ENCODE assay signal across 18 cellular contexts in genomic region chrX:72663737-72664136, GRCh38. TPM values are rescaled to one million over a fixed set of nuclear protein-coding genes. Genes with fewer than 3 reads are reported as not detected.
DNase-seq lines count a peak whose midpoint lies in the region; ATAC-seq, FAIRE-seq and TF ChIP-seq lines count a peak whose summit lies in the region.
"Had no signal": no experiment of that assay in that cellular context is flagged by ENCODE, and none has a peak within 500 bp of the region (broad histone marks: within the 10 kb centered on the region; RNA-seq: fewer than 3 reads in every experiment).

No MANE protein-coding gene starts in this region.

- H3K36me3 ChIP-seq in KMS-11 (ENCODE audit: insufficient read depth) (no peaks in the 10 kb centered on the region), astrocyte (ENCODE audit: insufficient read depth, low read length) (no peaks in the 10 kb centered on the region)
- H3K36me3 ChIP-seq: HAP-1 had no signal

- no peak for DNase-seq in activated CD4-positive, alpha-beta T cell treated with anti-CD3 and anti-CD28 coated beads, Interleukin-2, amount 10 ng/mL, durations not matched to agents 7 days and 5 days
- no peak for DNase-seq in activated CD4-positive, alpha-beta T cell treated with anti-CD3 and anti-CD28 coated beads for 4 hours
- DNase-seq in astrocyte (ENCODE audit: low read depth), result no peak
- DNase-seq in cerebellar nuclear complex (lab: John Stamatoyannopoulos, UW), result no peak
- DNase-seq: 8988T; Calu3; CD4-positive, alpha-beta memory T cell; Karpas-422; NCI-H1105; NCI-H1694; NCI-H524; SHP77; SK-N-SH had no signal

- peaks cover 20% of the 10 kb centered on the region for H3K4me1 Mint-ChIP-seq in activated CD4-positive, alpha-beta T cell treated with anti-CD3 and anti-CD28 coated beads, Interleukin-2, amount 10 ng/mL, durations not matched to agents 7 days and 5 days
- H3K4me1 Mint-ChIP-seq in astrocyte (ENCODE audit: low read depth, unreplicated experiment), result peaks cover 1% of the 10 kb centered on the region

- TF ChIP-seq CTCF in KMS-11 (conservative IDR thresholded peaks at IDR 0.05; ENCODE audit: low read depth, low read length) (no peak), astrocyte (IDR thresholded peaks at IDR 0.05; ENCODE audit: insufficient read depth, low read depth, low read length) (no peak)

- H3K4me3 Mint-ChIP-seq in activated CD4-positive, alpha-beta T cell treated with anti-CD3 and anti-CD28 coated beads, Interleukin-2, amount 10 ng/mL, durations not matched to agents 7 days and 5 days, result peak overlapping the region; percentile 8
- no peak overlapping the region for H3K4me3 Mint-ChIP-seq in astrocyte (ENCODE audit: unreplicated experiment)
- H3K4me3 Mint-ChIP-seq: CD4-positive, alpha-beta memory T cell had no signal

- FAIRE-seq in astrocyte (lab: Jason Lieb, UNC), result peak; percentile 82

- no peaks in the 10 kb centered on the region for H3K9me3 ChIP-seq in astrocyte (ENCODE audit: insufficient read depth, low read depth, low read length)
- H3K9me3 ChIP-seq: HAP-1, SK-N-SH had no signal

- H3K4me3 ChIP-seq in KMS-11 (IDR thresholded peaks at IDR 0.05; ENCODE audit: insufficient read depth, low read depth, low read length), result no peak overlapping the region
- H3K4me3 ChIP-seq in astrocyte (ENCODE audit: insufficient read depth, low read depth, low read length), result no peak overlapping the region
- H3K4me3 ChIP-seq: HAP-1 had no signal

- H3K4me1 ChIP-seq in KMS-11 (ENCODE audit: low read depth, poor library complexity, severe bottlenecking), result peaks cover 13% of the 10 kb centered on the region
- H3K4me1 ChIP-seq in astrocyte (ENCODE audit: insufficient read depth, low read length), result no peaks in the 10 kb centered on the region
- H3K4me1 ChIP-seq: HAP-1 had no signal

- no peaks in the 10 kb centered on the region for H3K79me2 ChIP-seq in KMS-11 (ENCODE audit: insufficient read depth, low read depth)
- H3K79me2 ChIP-seq in astrocyte (ENCODE audit: insufficient read depth, low read length), result no peaks in the 10 kb centered on the region

- H4K20me1 ChIP-seq in KMS-11 (ENCODE audit: insufficient read depth) (no peaks in the 10 kb centered on the region), astrocyte (ENCODE audit: insufficient read depth, low read length) (no peaks in the 10 kb centered on the region)

- H3K27me3 Mint-ChIP-seq in activated CD4-positive, alpha-beta T cell treated with anti-CD3 and anti-CD28 coated beads, Interleukin-2, amount 10 ng/mL, durations not matched to agents 7 days and 5 days, result no peaks in the 10 kb centered on the region
- H3K27me3 Mint-ChIP-seq in astrocyte (ENCODE audit: low read depth, unreplicated experiment), result no peaks in the 10 kb centered on the region

- H2AFZ ChIP-seq in KMS-11 (ENCODE audit: low read depth) (no peak overlapping the region), astrocyte (ENCODE audit: low read depth, low read length) (no peak overlapping the region)

- H3K4me2 ChIP-seq in KMS-11, result 0 out of 2 replicates have a peak overlapping the region, but pooled peaks have one; percentile 21
- H3K4me2 ChIP-seq in astrocyte (ENCODE audit: low read length), result no peak overlapping the region
- H3K4me2 ChIP-seq: SK-N-SH had no signal

- H3K27ac Mint-ChIP-seq in activated CD4-positive, alpha-beta T cell treated with anti-CD3 and anti-CD28 coated beads, Interleukin-2, amount 10 ng/mL, durations not matched to agents 7 days and 5 days, result peak overlapping the region; percentile 69
- H3K27ac Mint-ChIP-seq in astrocyte (ENCODE audit: unreplicated experiment), result no peak overlapping the region
- H3K27ac Mint-ChIP-seq: CD4-positive, alpha-beta memory T cell had no signal

- H3K9me3 Mint-ChIP-seq in activated CD4-positive, alpha-beta T cell treated with anti-CD3 and anti-CD28 coated beads, Interleukin-2, amount 10 ng/mL, durations not matched to agents 7 days and 5 days, result no peaks in the 10 kb centered on the region
- H3K9me3 Mint-ChIP-seq in astrocyte (ENCODE audit: unreplicated experiment), result no peaks in the 10 kb centered on the region

- H3K36me3 Mint-ChIP-seq in activated CD4-positive, alpha-beta T cell treated with anti-CD3 and anti-CD28 coated beads, Interleukin-2, amount 10 ng/mL, durations not matched to agents 7 days and 5 days (ENCODE audit: low read depth), result no peaks in the 10 kb centered on the region
- H3K36me3 Mint-ChIP-seq in astrocyte (ENCODE audit: low read depth, unreplicated experiment), result no peaks in the 10 kb centered on the region
- H3K36me3 Mint-ChIP-seq: CD4-positive, alpha-beta memory T cell had no signal

- H3K27ac ChIP-seq in KMS-11 (no peak overlapping the region), astrocyte (ENCODE audit: low read depth, low read length) (no peak overlapping the region)

- peak; percentile 84 for ATAC-seq in GM18867 (IDR thresholded peaks at IDR 0.05; ENCODE audit: unreplicated experiment)
- no peak for ATAC-seq in GM18858 (IDR thresholded peaks at IDR 0.05; ENCODE audit: unreplicated experiment)
- ATAC-seq in HG02870 (IDR thresholded peaks at IDR 0.05; ENCODE audit: unreplicated experiment), result no peak

- H3K9ac ChIP-seq in KMS-11 (no peak overlapping the region), astrocyte (ENCODE audit: low read length) (no peak overlapping the region)
- H3K9ac ChIP-seq: SK-N-SH had no signal

- no peaks in the 10 kb centered on the region for H3K27me3 ChIP-seq in KMS-11 (ENCODE audit: insufficient read depth, low read depth)
- no peaks in the 10 kb centered on the region for H3K27me3 ChIP-seq in astrocyte (ENCODE audit: insufficient read depth, low read length)

- POLR2A ChIA-PET in activated CD4-positive, alpha-beta T cell treated with anti-CD3 and anti-CD28 coated beads, Interleukin-2, amount 10 ng/mL, durations not matched to agents 7 days and 5 days (lab: Charles Lee), result no interaction called here

- CTCF ChIA-PET in activated CD4-positive, alpha-beta T cell treated with anti-CD3 and anti-CD28 coated beads, Interleukin-2, amount 10 ng/mL, durations not matched to agents 7 days and 5 days (lab: Charles Lee), result no interaction called here

RNA-seq across cellular contexts. Expression of gene PHKA1, which starts 50.4 kb away (rescaled TPM):
- under 1 TPM; 0.60 to 0.87 TPM for total RNA-seq in activated CD4-positive, alpha-beta T cell treated with anti-CD3 and anti-CD28 coated beads, Interleukin-2, amount 10 ng/mL, durations not matched to agents 7 days and 5 days
- 6.5 and 7.5 TPM in 2 replicates for total RNA-seq in astrocyte
